Comparison of ENCODE assay signal across 8 cellular contexts in the genomic region with DNA sequence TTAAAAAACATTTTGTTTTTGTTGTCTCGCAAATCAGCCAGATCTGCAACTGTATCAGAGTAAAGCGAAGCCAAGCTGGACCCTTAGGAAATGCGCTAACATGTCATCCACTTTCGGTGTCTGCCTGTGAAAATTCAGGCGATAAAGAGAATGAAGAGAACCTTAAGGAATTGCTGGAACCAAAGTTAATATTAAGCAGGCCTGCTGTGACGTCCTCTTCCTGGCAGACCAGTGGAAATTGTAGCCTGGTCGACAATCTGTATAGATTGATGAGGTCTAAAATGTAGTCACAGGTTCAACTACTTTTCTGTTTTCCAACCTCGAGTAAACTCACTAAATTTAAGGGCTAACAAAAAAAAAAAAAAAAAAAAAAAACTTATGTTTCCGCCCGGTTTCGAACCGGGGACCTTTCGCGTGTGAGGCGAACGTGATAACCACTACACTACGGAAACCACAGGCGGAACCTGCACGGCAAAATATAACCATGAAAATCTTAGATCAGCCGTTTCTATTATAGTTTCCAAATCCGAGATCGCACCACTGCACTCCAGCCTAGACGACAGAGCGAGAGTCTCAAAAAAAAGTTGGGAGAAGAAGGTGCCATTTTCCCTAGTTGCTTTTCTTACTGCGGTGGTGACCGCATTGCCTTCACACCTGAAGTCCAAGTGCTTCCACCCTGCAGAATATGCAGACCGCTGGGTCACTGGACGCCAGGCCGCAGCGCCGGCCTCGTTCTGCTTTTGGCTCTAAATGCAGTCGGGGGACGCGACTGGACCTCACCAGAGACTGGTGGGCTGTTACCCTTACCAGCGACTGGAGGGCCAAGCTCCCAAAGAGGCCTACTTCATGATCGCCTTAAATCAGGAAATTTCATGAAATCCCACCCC.
DNase-seq lines count a peak whose midpoint lies in the region; ATAC-seq and TF ChIP-seq lines count a peak whose summit lies in the region.
"Not testable (repeated sequence)": the region's sequence is repeated elsewhere in the genome, so short reads cannot be mapped to it uniquely, and the experiment has no call there.

No MANE protein-coding gene starts in this region.

- not testable (repeated sequence) for H3K36me3 ChIP-seq in CD4-positive, CD25-positive, alpha-beta regulatory T cell (ENCODE audit: control insufficient read depth, insufficient read depth, low read length); Peyer's patch

- H3K36me3 Mint-ChIP-seq in CD4-positive, CD25-positive, alpha-beta regulatory T cell; activated CD4-positive, alpha-beta memory T cell treated with anti-CD3 and anti-CD28 coated beads for 36 hours; chondrocyte (ENCODE audit: low read depth); nephron (ENCODE audit: low read depth): not testable (repeated sequence)

- H3K27ac Mint-ChIP-seq in CD4-positive, CD25-positive, alpha-beta regulatory T cell = peak overlapping the region in 1 of 3 donors; percentile 49
- H3K27ac Mint-ChIP-seq in activated CD4-positive, alpha-beta memory T cell treated with anti-CD3 and anti-CD28 coated beads for 36 hours = not testable (repeated sequence)
- H3K27ac Mint-ChIP-seq in chondrocyte (ENCODE audit: unreplicated experiment) = peak overlapping the region; percentile 73
- peak overlapping the region; percentile 79 to 94 (median 85) for H3K27ac Mint-ChIP-seq in nephron

- H3K27ac ChIP-seq in CD4-positive, CD25-positive, alpha-beta regulatory T cell (ENCODE audit: insufficient read depth, low read length, poor library complexity, severe bottlenecking); Peyer's patch: not testable (repeated sequence)

- TF ChIP-seq RAD21 in Ishikawa (IDR thresholded peaks at IDR 0.05; ENCODE audit: low read depth) = not testable (repeated sequence)

- TF ChIP-seq EP300 in Ishikawa (IDR thresholded peaks at IDR 0.05; ENCODE audit: borderline replicate concordance) = not testable (repeated sequence)

- not testable (repeated sequence) for H3K9me3 Mint-ChIP-seq in CD4-positive, CD25-positive, alpha-beta regulatory T cell; activated CD4-positive, alpha-beta memory T cell treated with anti-CD3 and anti-CD28 coated beads for 36 hours; chondrocyte (ENCODE audit: low read depth); nephron

- not testable (repeated sequence) for H3K27me3 ChIP-seq in CD4-positive, CD25-positive, alpha-beta regulatory T cell (ENCODE audit: control insufficient read depth, insufficient read depth, low read length); Peyer's patch

- not testable (repeated sequence) for TF ChIP-seq POLR2A in Peyer's patch (IDR thresholded peaks at IDR 0.05)

- H3K4me3 ChIP-seq in CD4-positive, CD25-positive, alpha-beta regulatory T cell (ENCODE audit: low read depth, low read length) = not testable (repeated sequence)
- peak overlapping the region in 3 of 4 donors; percentile 26 to 34 (median 31) for H3K4me3 ChIP-seq in Peyer's patch

- POLR2A ChIA-PET in activated CD4-positive, alpha-beta memory T cell treated with anti-CD3 and anti-CD28 coated beads for 36 hours (lab: Charles Lee) = not testable (repeated sequence)

- TF ChIP-seq CTCF in Peyer's patch (IDR thresholded peaks at IDR 0.05); chondrocyte (IDR thresholded peaks at IDR 0.05); nephron (IDR thresholded peaks at IDR 0.05; ENCODE audit: unreplicated experiment in 3 of 3): not testable (repeated sequence)

- not testable (repeated sequence) for H3K27me3 Mint-ChIP-seq in CD4-positive, CD25-positive, alpha-beta regulatory T cell; activated CD4-positive, alpha-beta memory T cell treated with anti-CD3 and anti-CD28 coated beads for 36 hours; chondrocyte (ENCODE audit: low read depth); nephron (ENCODE audit: low read depth)

- DNase-seq in CD4-positive, CD25-positive, alpha-beta regulatory T cell = peak; percentile 9 to 62 (median 19)
- DNase-seq in Peyer's patch = peak; percentile 6 to 61 (median 29)
- DNase-seq in activated CD4-positive, alpha-beta memory T cell treated with anti-CD3 and anti-CD28 coated beads for 36 hours = peak; percentile 57
- DNase-seq in chondrocyte (ENCODE audit: low spot score) = not testable (repeated sequence)
- peak; percentile 25 for DNase-seq in left cardiac atrium
- peak in 5 of 6 experiments; percentile 22 to 69 (median 29) for DNase-seq in stimulated activated naive CD4-positive, alpha-beta T cell (lab: John Stamatoyannopoulos, UW)

- H3K4me3 Mint-ChIP-seq in CD4-positive, CD25-positive, alpha-beta regulatory T cell = peak overlapping the region in 1 of 4 donors; percentile 62
- H3K4me3 Mint-ChIP-seq in activated CD4-positive, alpha-beta memory T cell treated with anti-CD3 and anti-CD28 coated beads for 36 hours = not testable (repeated sequence)
- H3K4me3 Mint-ChIP-seq in chondrocyte (ENCODE audit: unreplicated experiment) (peak overlapping the region; percentile 66), nephron (peak overlapping the region; percentile 80 to 89 (median 83))

- not testable (repeated sequence) for H3K4me1 Mint-ChIP-seq in CD4-positive, CD25-positive, alpha-beta regulatory T cell; activated CD4-positive, alpha-beta memory T cell treated with anti-CD3 and anti-CD28 coated beads for 36 hours (ENCODE audit: low read depth); chondrocyte (ENCODE audit: low read depth); nephron

- CTCF ChIA-PET in activated CD4-positive, alpha-beta memory T cell treated with anti-CD3 and anti-CD28 coated beads for 36 hours (lab: Charles Lee) = not testable (repeated sequence)

- not testable (repeated sequence) for H3K9me3 ChIP-seq in CD4-positive, CD25-positive, alpha-beta regulatory T cell (ENCODE audit: control insufficient read depth in 2 of 2, low read length in 2 of 2); Peyer's patch

- intact Hi-C loops in activated CD4-positive, alpha-beta memory T cell treated with anti-CD3 and anti-CD28 coated beads for 36 hours (cut with micrococcal nuclease); left cardiac atrium (cut with DNase I): not testable (repeated sequence)

- not testable (repeated sequence) for ATAC-seq in CD4-positive, CD25-positive, alpha-beta regulatory T cell (ENCODE audit: low read depth in 2 of 2)
- peak; percentile 65 to 83 for ATAC-seq in left cardiac atrium

- not testable (repeated sequence) for H3K4me1 ChIP-seq in CD4-positive, CD25-positive, alpha-beta regulatory T cell (ENCODE audit: control insufficient read depth, insufficient read depth, low read length, poor library complexity, severe bottlenecking); Peyer's patch

TF ChIP-seq in Ishikawa, 13 proteins besides CTCF, POLR2A, EP300 and RAD21:
- peak; percentile 77 for TF ChIP-seq TEAD4 (IDR thresholded peaks at IDR 0.05)
